Comparison of ENCODE assay signal across 1 cellular context in the genomic region with DNA sequence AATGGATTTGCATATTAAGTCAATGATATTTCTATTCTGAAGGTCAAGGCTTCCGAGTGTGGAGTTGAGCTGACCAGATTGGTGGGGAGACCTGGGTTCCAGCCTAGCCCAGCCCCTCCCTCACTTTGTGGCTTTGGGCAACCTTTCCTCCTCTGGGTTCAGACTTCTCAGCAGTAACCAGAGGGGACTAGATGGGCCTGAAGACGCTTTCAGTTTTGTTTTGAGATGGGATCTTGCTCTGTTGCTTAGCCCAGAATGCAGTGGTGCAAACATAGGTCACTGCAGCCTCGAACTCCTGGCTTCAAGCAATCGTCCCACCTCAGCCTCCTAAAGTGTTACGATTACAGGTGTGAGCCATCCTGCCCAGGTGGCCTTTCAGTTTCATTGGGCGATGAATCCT.
TF ChIP-seq lines count a peak whose summit lies in the region.

No MANE protein-coding gene starts in this region.

TF ChIP-seq in GM12878, 131 proteins besides CTCF, POLR2A, EP300 and RAD21 (continued from another document):
- TF ChIP-seq E2F4 (IDR thresholded peaks at IDR 0.05; ENCODE audit: low read depth, low read length) (no peak), ETV6 (conservative IDR thresholded peaks at IDR 0.05 in 1 of 2, IDR thresholded peaks at IDR 0.05 in 1 of 2; ENCODE audit: borderline replicate concordance in 1 of 2, low read depth in 1 of 2) (no peak), MTA2 (IDR thresholded peaks at IDR 0.05; ENCODE audit: low read depth) (no peak), TCF7 (IDR thresholded peaks at IDR 0.05; ENCODE audit: borderline replicate concordance) (no peak), GABPA (IDR thresholded peaks at IDR 0.05; ENCODE audit: low read depth) (no peak), SUPT20H (IDR thresholded peaks at IDR 0.05; ENCODE audit: borderline replicate concordance, control insufficient read depth, low read depth, low read length) (no peak), JUNB (IDR thresholded peaks at IDR 0.05) (no peak), ZNF687 (IDR thresholded peaks at IDR 0.05) (no peak), NRF1 (conservative IDR thresholded peaks at IDR 0.05; ENCODE audit: low read depth, low read length) (no peak), POU2F2 (IDR thresholded peaks at IDR 0.05; ENCODE audit: borderline replicate concordance, low read depth, low read length) (no peak), BCL3 (IDR thresholded peaks at IDR 0.05; ENCODE audit: borderline replicate concordance, insufficient read depth, low read depth, low read length, poor library complexity, severe bottlenecking) (no peak), NBN (IDR thresholded peaks at IDR 0.05) (no peak)
- TF ChIP-seq, protein P1, sequence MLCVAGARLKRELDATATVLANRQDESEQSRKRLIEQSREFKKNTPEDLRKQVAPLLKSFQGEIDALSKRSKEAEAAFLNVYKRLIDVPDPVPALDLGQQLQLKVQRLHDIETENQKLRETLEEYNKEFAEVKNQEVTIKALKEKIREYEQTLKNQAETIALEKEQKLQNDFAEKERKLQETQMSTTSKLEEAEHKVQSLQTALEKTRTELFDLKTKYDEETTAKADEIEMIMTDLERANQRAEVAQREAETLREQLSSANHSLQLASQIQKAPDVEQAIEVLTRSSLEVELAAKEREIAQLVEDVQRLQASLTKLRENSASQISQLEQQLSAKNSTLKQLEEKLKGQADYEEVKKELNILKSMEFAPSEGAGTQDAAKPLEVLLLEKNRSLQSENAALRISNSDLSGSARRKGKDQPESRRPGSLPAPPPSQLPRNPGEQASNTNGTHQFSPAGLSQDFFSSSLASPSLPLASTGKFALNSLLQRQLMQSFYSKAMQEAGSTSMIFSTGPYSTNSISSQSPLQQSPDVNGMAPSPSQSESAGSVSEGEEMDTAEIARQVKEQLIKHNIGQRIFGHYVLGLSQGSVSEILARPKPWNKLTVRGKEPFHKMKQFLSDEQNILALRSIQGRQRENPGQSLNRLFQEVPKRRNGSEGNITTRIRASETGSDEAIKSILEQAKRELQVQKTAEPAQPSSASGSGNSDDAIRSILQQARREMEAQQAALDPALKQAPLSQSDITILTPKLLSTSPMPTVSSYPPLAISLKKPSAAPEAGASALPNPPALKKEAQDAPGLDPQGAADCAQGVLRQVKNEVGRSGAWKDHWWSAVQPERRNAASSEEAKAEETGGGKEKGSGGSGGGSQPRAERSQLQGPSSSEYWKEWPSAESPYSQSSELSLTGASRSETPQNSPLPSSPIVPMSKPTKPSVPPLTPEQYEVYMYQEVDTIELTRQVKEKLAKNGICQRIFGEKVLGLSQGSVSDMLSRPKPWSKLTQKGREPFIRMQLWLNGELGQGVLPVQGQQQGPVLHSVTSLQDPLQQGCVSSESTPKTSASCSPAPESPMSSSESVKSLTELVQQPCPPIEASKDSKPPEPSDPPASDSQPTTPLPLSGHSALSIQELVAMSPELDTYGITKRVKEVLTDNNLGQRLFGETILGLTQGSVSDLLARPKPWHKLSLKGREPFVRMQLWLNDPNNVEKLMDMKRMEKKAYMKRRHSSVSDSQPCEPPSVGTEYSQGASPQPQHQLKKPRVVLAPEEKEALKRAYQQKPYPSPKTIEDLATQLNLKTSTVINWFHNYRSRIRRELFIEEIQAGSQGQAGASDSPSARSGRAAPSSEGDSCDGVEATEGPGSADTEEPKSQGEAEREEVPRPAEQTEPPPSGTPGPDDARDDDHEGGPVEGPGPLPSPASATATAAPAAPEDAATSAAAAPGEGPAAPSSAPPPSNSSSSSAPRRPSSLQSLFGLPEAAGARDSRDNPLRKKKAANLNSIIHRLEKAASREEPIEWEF (IDR thresholded peaks at IDR 0.05; ENCODE audit: insufficient replicate concordance, low read depth, low read length): no peak
